ENCODE assay signal across 22 cellular contexts in the genomic region with DNA sequence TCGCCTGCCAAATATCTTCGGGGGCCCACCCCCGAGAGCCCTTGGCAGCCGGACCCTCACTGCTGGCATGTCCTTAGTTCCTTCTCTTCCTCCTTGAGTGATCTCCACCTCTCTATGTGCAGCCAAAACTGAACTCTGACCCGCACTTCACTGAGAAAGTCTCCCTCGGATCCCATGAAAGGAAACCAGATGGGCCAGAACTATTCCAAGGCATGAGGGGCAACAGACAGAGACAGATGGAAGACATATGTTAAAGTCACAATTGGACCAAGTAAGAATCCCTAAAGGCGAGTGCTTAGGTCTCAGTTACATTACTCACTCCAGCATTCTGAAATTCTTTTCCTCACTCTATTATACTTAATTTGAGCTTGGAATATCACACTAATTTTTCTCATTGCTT. TPM values are rescaled to one million over a fixed set of nuclear protein-coding genes. Genes with fewer than 3 reads are reported as not detected.
DNase-seq lines count a peak whose midpoint lies in the region; ATAC-seq and TF ChIP-seq lines count a peak whose summit lies in the region.
"Had no signal": no experiment of that assay in that cellular context is flagged by ENCODE, and none has a peak within 500 bp of the region (broad histone marks: within the 10 kb centered on the region; RNA-seq: fewer than 3 reads in every experiment).

No MANE protein-coding gene starts in this region.

- H3K27me3 Mint-ChIP-seq in natural killer cell treated with Interleukin-12 subunit alpha and Interleukin-12 subunit beta and Interleukin-15 and Interleukin-18, amount 100 ng/mL, for 72 hours = no peaks in the 10 kb centered on the region
- H3K27me3 Mint-ChIP-seq in natural killer cell (ENCODE audit: low read depth in 2 of 2) = no peaks in the 10 kb centered on the region
- H3K27me3 Mint-ChIP-seq: B cell, memory B cell had no signal

- no peaks in the 10 kb centered on the region for H3K27me3 ChIP-seq in KMS-11 (ENCODE audit: insufficient read depth, low read depth)
- H3K27me3 ChIP-seq in thyroid gland = no peaks in the 10 kb centered on the region
- H3K27me3 ChIP-seq: dorsolateral prefrontal cortex, heart right ventricle, neutrophil, right lobe of liver had no signal

- H3K4me1 ChIP-seq in KMS-11 (ENCODE audit: low read depth, poor library complexity, severe bottlenecking) (peaks cover 20% of the 10 kb centered on the region), thyroid gland (no peaks in the 10 kb centered on the region)
- H3K4me1 ChIP-seq: heart right ventricle, right lobe of liver had no signal

- peak overlapping the region; percentile 2 for H3K4me3 Mint-ChIP-seq in natural killer cell treated with Interleukin-12 subunit alpha and Interleukin-12 subunit beta and Interleukin-15 and Interleukin-18, amount 100 ng/mL, for 72 hours
- no peak overlapping the region for H3K4me3 Mint-ChIP-seq in natural killer cell
- H3K4me3 Mint-ChIP-seq: B cell, memory B cell had no signal

- 39 to 40% methylated on average over 7 of the region's 7 CpGs for WGBS in thyroid gland, 2 donors

- TF ChIP-seq CTCF in natural killer cell (IDR thresholded peaks at IDR 0.05) (no peak), KMS-11 (conservative IDR thresholded peaks at IDR 0.05; ENCODE audit: low read depth, low read length) (no peak), fibroblast of the aortic adventitia (IDR thresholded peaks at IDR 0.05; ENCODE audit: insufficient read depth, low read length) (no peak), thyroid gland (IDR thresholded peaks at IDR 0.05) (no peak)

- no peak for TF ChIP-seq POLR2A in thyroid gland (IDR thresholded peaks at IDR 0.05)

- no peaks in the 10 kb centered on the region for H4K20me1 ChIP-seq in KMS-11 (ENCODE audit: insufficient read depth)

- H3K9me3 ChIP-seq in thyroid gland = no peaks in the 10 kb centered on the region
- H3K9me3 ChIP-seq: heart right ventricle, neutrophil, right lobe of liver, thoracic aorta had no signal

- H3K4me3 ChIP-seq in KMS-11 (IDR thresholded peaks at IDR 0.05; ENCODE audit: insufficient read depth, low read depth, low read length) (no peak overlapping the region), fibroblast of the aortic adventitia (ENCODE audit: low read depth, low read length) (no peak overlapping the region), thyroid gland (replicated peaks in 1 of 3) (no peak overlapping the region)
- H3K4me3 ChIP-seq: dorsolateral prefrontal cortex, heart right ventricle, right lobe of liver, thoracic aorta had no signal

- H3K27ac Mint-ChIP-seq in natural killer cell treated with Interleukin-12 subunit alpha and Interleukin-12 subunit beta and Interleukin-15 and Interleukin-18, amount 100 ng/mL, for 72 hours = peak overlapping the region; percentile 1 to 12
- H3K27ac Mint-ChIP-seq in natural killer cell = no peak overlapping the region
- H3K27ac Mint-ChIP-seq: B cell, memory B cell had no signal

- no peak overlapping the region for H3K9ac ChIP-seq in KMS-11

- ATAC-seq in natural killer cell treated with Interleukin-12 subunit alpha and Interleukin-12 subunit beta and Interleukin-15 and Interleukin-18, amount 100 ng/mL, for 72 hours = no peak
- no peak for ATAC-seq in natural killer cell
- ATAC-seq: esophagus mucosa, heart right ventricle, Panc1, right lobe of liver, SK-N-SH treated with all-trans-retinoic acid at 6 μM for 48 hours had no signal

- no peak for DNase-seq in natural killer cell treated with Interleukin-12 subunit alpha and Interleukin-12 subunit beta and Interleukin-15 and Interleukin-18, amount 100 ng/mL, for 72 hours (ENCODE audit: low spot score)
- DNase-seq in natural killer cell = no peak
- peak; percentile 40 for DNase-seq in fibroblast of the aortic adventitia (ENCODE audit: low read depth)
- DNase-seq in hippocampal formation (lab: John Stamatoyannopoulos, UW) = no peak
- DNase-seq in thyroid gland = no peak
- no peak for DNase-seq in HCEC 1CT
- DNase-seq: dorsolateral prefrontal cortex, GDM1, heart right ventricle, islet precursor cell, MM.1S, NCI-H2029, NCI-H526 treated with DMSO at 0.1 percent for 48 hours, right lobe of liver had no signal

- no peaks in the 10 kb centered on the region for H3K9me3 Mint-ChIP-seq in natural killer cell treated with Interleukin-12 subunit alpha and Interleukin-12 subunit beta and Interleukin-15 and Interleukin-18, amount 100 ng/mL, for 72 hours
- H3K9me3 Mint-ChIP-seq in natural killer cell = no peaks in the 10 kb centered on the region
- H3K9me3 Mint-ChIP-seq: memory B cell had no signal

- intact Hi-C loops in natural killer cell (cut with micrococcal nuclease) = no loop called here
- intact Hi-C loops in thyroid gland (cut with DNase I) = no loop called here

- H3K27ac ChIP-seq in KMS-11 (0 out of 2 replicates have a peak overlapping the region, but pooled peaks have one; percentile 0), thyroid gland (no peak overlapping the region)
- H3K27ac ChIP-seq: dorsolateral prefrontal cortex, heart right ventricle, neutrophil, right lobe of liver, thoracic aorta had no signal

- no peaks in the 10 kb centered on the region for H3K79me2 ChIP-seq in KMS-11 (ENCODE audit: insufficient read depth, low read depth)

- H3K4me2 ChIP-seq in KMS-11 = peak overlapping the region; percentile 30; the same call in 1 of the 2 replicates

- no peak overlapping the region for H2AFZ ChIP-seq in KMS-11 (ENCODE audit: low read depth)

- no peaks in the 10 kb centered on the region for H3K36me3 Mint-ChIP-seq in natural killer cell treated with Interleukin-12 subunit alpha and Interleukin-12 subunit beta and Interleukin-15 and Interleukin-18, amount 100 ng/mL, for 72 hours
- H3K36me3 Mint-ChIP-seq in natural killer cell = no peaks in the 10 kb centered on the region
- H3K36me3 Mint-ChIP-seq: memory B cell had no signal

- peaks cover 7 to 8% of the 10 kb centered on the region in 2 donors for H3K4me1 Mint-ChIP-seq in natural killer cell treated with Interleukin-12 subunit alpha and Interleukin-12 subunit beta and Interleukin-15 and Interleukin-18, amount 100 ng/mL, for 72 hours (ENCODE audit: low read depth in 2 of 2)
- no peaks in the 10 kb centered on the region for H3K4me1 Mint-ChIP-seq in natural killer cell
- H3K4me1 Mint-ChIP-seq: B cell, memory B cell had no signal

- H3K36me3 ChIP-seq in KMS-11 (ENCODE audit: insufficient read depth) (no peaks in the 10 kb centered on the region), thyroid gland (no peaks in the 10 kb centered on the region)
- H3K36me3 ChIP-seq: heart right ventricle, neutrophil, right lobe of liver, thoracic aorta had no signal

RNA-seq across cellular contexts. Expression of a gene that starts 43.0 kb away (rescaled TPM):
- 100 to 1,000 TPM in 1 of 2 donors, 10 to 100 TPM in 1; 70.6 to 113 TPM for total RNA-seq in natural killer cell treated with Interleukin-12 subunit alpha and Interleukin-12 subunit beta and Interleukin-15 and Interleukin-18, amount 100 ng/mL, for 72 hours
- 10 to 100 TPM; 33.4 to 42.7 (median 35.8) TPM for total RNA-seq in natural killer cell
- 15.0 and 30.1 TPM in 2 replicates for total RNA-seq in fibroblast of the aortic adventitia (ENCODE audit: low replicate concordance)
- 1 to 10 TPM in 1 of 4 donors, under 1 TPM in 3; 0.75 to 1.1 (median 0.86) TPM for total RNA-seq in thyroid gland

Comparison
In these comparisons a context has a peak if more than half of its experiments do, and no peak if none do; other contexts are left out.
1. H3K27ac Mint-ChIP-seq: peak in natural killer cell treated with Interleukin-12 subunit alpha and Interleukin-12 subunit beta and Interleukin-15 and Interleukin-18, amount 100 ng/mL, for 72 hours (2 of 2); none in natural killer cell (0 of 2).